ENCODE assay signal across 8 cellular contexts in genomic region chr7:139482662-139483466, GRCh38. TPM values are rescaled to one million over a fixed set of nuclear protein-coding genes. Genes with fewer than 3 reads are reported as not detected.
DNase-seq lines count a peak whose midpoint lies in the region; ATAC-seq and TF ChIP-seq lines count a peak whose summit lies in the region.

No MANE protein-coding gene starts in this region.

- H4K91ac ChIP-seq in IMR-90 (ENCODE audit: insufficient read depth, low read depth, low read length) = no peak overlapping the region

- no peak overlapping the region for H3K18ac ChIP-seq in IMR-90 (ENCODE audit: low read depth, low read length)

- no peak overlapping the region for H3K56ac ChIP-seq in IMR-90 (ENCODE audit: extremely low read depth, insufficient read depth, low read length)

- peak; percentile 25 for ATAC-seq in GM18907 (IDR thresholded peaks at IDR 0.05; ENCODE audit: unreplicated experiment)
- ATAC-seq in IMR-90 (ENCODE audit: low read depth) = peak; percentile 76
- ATAC-seq in left lung = peak; percentile 70
- ATAC-seq in GM18858 (IDR thresholded peaks at IDR 0.05; ENCODE audit: unreplicated experiment) = no peak

- H2AFZ ChIP-seq in IMR-90 (replicated peaks; ENCODE audit: low read length, poor library complexity) = peak overlapping the region; percentile 85

- in situ Hi-C loops in IMR-90 (cut with MboI; ENCODE audit: low sequenced_read_pairs) = no loop called here

- CTCF ChIA-PET in A673 (lab: Charles Lee) (no interaction called here), IMR-90 (lab: Yijun Ruan, JAX) (interaction anchor here (0.9 kb wide), 1 partner anchor 17 kb away, joined by 3 read pairs; no protein-coding TSS in a partner anchor)

- no peak overlapping the region; the same call in 1 of the 2 replicates for H3K23ac ChIP-seq in IMR-90 (ENCODE audit: low read depth, low read length)

- peak overlapping the region; percentile 24 for H3K4me3 ChIP-seq in A673 (ENCODE audit: low read depth, low read length, poor library complexity, severe bottlenecking)
- no peak overlapping the region; the same call in 1 of the 2 replicates for H3K4me3 ChIP-seq in IMR-90 (ENCODE audit: insufficient read depth, low read depth, low read length)
- H3K4me3 ChIP-seq in left lung = peak overlapping the region; percentile 26 to 40
- H3K4me3 ChIP-seq in testis = peak overlapping the region; percentile 27 to 32

- H2AK5ac ChIP-seq in IMR-90 (ENCODE audit: low read depth, low read length) = no peak overlapping the region

- no peak overlapping the region for H3K27ac ChIP-seq in A673 (ENCODE audit: low read depth, low read length, poor library complexity, severe bottlenecking)
- no peak overlapping the region for H3K27ac ChIP-seq in IMR-90 (ENCODE audit: insufficient read depth, low read length)
- H3K27ac ChIP-seq in left lung = no peak overlapping the region
- no peak overlapping the region for H3K27ac ChIP-seq in testis

- H3K9me1 ChIP-seq in IMR-90 (ENCODE audit: insufficient read depth, low read length) = no peaks in the 10 kb centered on the region

- H2AK9ac ChIP-seq in IMR-90 (replicated peaks; ENCODE audit: low read depth, low read length, poor library complexity) = peak overlapping the region; percentile 50

- TF ChIP-seq CTCF in A673 (conservative IDR thresholded peaks at IDR 0.05; ENCODE audit: low read depth, low read length) = no peak
- no peak for TF ChIP-seq CTCF in IMR-90 (conservative IDR thresholded peaks at IDR 0.05; ENCODE audit: low read depth, low read length)
- no peak for TF ChIP-seq CTCF in left lung (IDR thresholded peaks at IDR 0.05)
- no peak for TF ChIP-seq CTCF in testis (IDR thresholded peaks at IDR 0.05)

- H3K9me3 ChIP-seq in A673 (ENCODE audit: low read depth, low read length, poor library complexity, severe bottlenecking) = no peaks in the 10 kb centered on the region
- no peaks in the 10 kb centered on the region; the same call in 1 of the 2 replicates for H3K9me3 ChIP-seq in IMR-90 (ENCODE audit: control insufficient read depth, insufficient read depth, low read length)
- no peaks in the 10 kb centered on the region for H3K9me3 ChIP-seq in left lung
- H3K9me3 ChIP-seq in testis = no peaks in the 10 kb centered on the region

- no peak overlapping the region for H2BK120ac ChIP-seq in IMR-90 (ENCODE audit: low read depth, low read length)

- H3K4me1 ChIP-seq in A673 (ENCODE audit: insufficient read depth, low read length, poor library complexity, severe bottlenecking) (peaks cover 13% of the 10 kb centered on the region), IMR-90 (ENCODE audit: control insufficient read depth, insufficient read depth, low read length) (peaks cover 3% of the 10 kb centered on the region; the same call in 1 of the 2 replicates), left lung (peaks cover 10 to 16% of the 10 kb centered on the region in 2 donors), testis (peaks cover 4% of the 10 kb centered on the region)

- TF ChIP-seq RAD21 in IMR-90 (IDR thresholded peaks at IDR 0.05; ENCODE audit: low read length) = no peak

- no peak overlapping the region for H2BK5ac ChIP-seq in IMR-90 (ENCODE audit: low read depth, low read length, poor library complexity, severe bottlenecking)

- no peaks in the 10 kb centered on the region for H3K36me3 ChIP-seq in A673 (ENCODE audit: insufficient read depth, low read length, poor library complexity, severe bottlenecking)
- H3K36me3 ChIP-seq in IMR-90 (ENCODE audit: control insufficient read depth, insufficient read depth, low read length) = no peaks in the 10 kb centered on the region
- H3K36me3 ChIP-seq in left lung = no peaks in the 10 kb centered on the region
- H3K36me3 ChIP-seq in testis (ENCODE audit: low read depth, missing control alignments) = no peaks in the 10 kb centered on the region

- H3K4ac ChIP-seq in IMR-90 (ENCODE audit: low read depth, low read length) = no peak overlapping the region

- H4K20me1 ChIP-seq in IMR-90 (ENCODE audit: insufficient read depth, low read length) = peaks cover 5% of the 10 kb centered on the region; the same call in 1 of the 2 replicates

- no TSS peak for BruUV-seq in A673 (replicated peaks; lab: Mats Ljungman, UMichigan)
- no TSS peak for BruUV-seq in IMR-90 (replicated peaks; lab: Mats Ljungman, UMichigan)

- intact Hi-C loops in A673 (cut with micrococcal nuclease; ENCODE audit: unreplicated experiment) = no loop called here
- intact Hi-C loops in IMR-90 (cut with micrococcal nuclease) = no loop called here
- intact Hi-C loops in left lung (cut with DNase I) = no loop called here
- intact Hi-C loops in testis (cut with DNase I; ENCODE audit: low total_unique reads) = no loop called here

- DNase-seq in A673 (ENCODE audit: low spot score) (peak; percentile 16), IMR-90 (no peak), astrocyte of the hippocampus (ENCODE audit: low read depth, low spot score) (peak; percentile 51), left lung (peak in 1 of 2 donors; percentile 82), testis (peak; percentile 22), NCI-H1048 (lab: John Stamatoyannopoulos, UW) (no peak)

- no peak overlapping the region for H3K9ac ChIP-seq in IMR-90 (ENCODE audit: low read depth, low read length)

- H2BK15ac ChIP-seq in IMR-90 (ENCODE audit: low read depth, low read length) = no peak overlapping the region

- no peaks in the 10 kb centered on the region for H3K79me1 ChIP-seq in IMR-90 (ENCODE audit: low read depth in 1 of 2, low read length in 2 of 2)

- POLR2A ChIA-PET in A673 (lab: Charles Lee; ENCODE audit: low non-redundant PET) (no interaction called here), IMR-90 (lab: Charles Lee; ENCODE audit: unreplicated experiment) (no interaction called here)

- no peak overlapping the region for H3K14ac ChIP-seq in IMR-90 (replicated peaks; ENCODE audit: low read depth, low read length)

- H3K4me2 ChIP-seq in IMR-90 (ENCODE audit: low read depth, low read length) = peak overlapping the region; percentile 50

- H3K27me3 ChIP-seq in A673 (replicated peaks; ENCODE audit: insufficient read depth, low read depth, low read length, poor library complexity) (peaks cover 59% of the 10 kb centered on the region), IMR-90 (ENCODE audit: control insufficient read depth, insufficient read depth, low read length) (peaks cover 64% of the 10 kb centered on the region), left lung (peaks cover 24 to 71% of the 10 kb centered on the region in 2 donors), testis (no peaks in the 10 kb centered on the region)

- TF ChIP-seq POLR2A in IMR-90 (IDR thresholded peaks at IDR 0.05; ENCODE audit: low read depth, low read length) (no peak), testis (IDR thresholded peaks at IDR 0.05) (no peak)

- no peak overlapping the region for H4K8ac ChIP-seq in IMR-90 (ENCODE audit: low read depth in 2 of 2, low read length in 2 of 2)

- dilution Hi-C loops in IMR-90 (cut with HindIII; ENCODE audit: low sequenced_read_pairs, unreplicated experiment) = no loop called here

- 2% methylated on average over 58 of the region's 90 CpGs; no CpG with 5 or more reads in 1 of the 2 experiments for WGBS in IMR-90 (ENCODE audit: extremely low coverage in 2 of 2, insufficient read length in 1 of 2), 2 experiments
- WGBS in testis, 2 donors = 2% methylated on average over 76 of the region's 90 CpGs; no CpG with 5 or more reads in 1 of the 2 donors

- no peak overlapping the region for H4K5ac ChIP-seq in IMR-90 (ENCODE audit: low read depth, low read length)

- no peak overlapping the region for H2BK20ac ChIP-seq in IMR-90 (ENCODE audit: low read depth, low read length)

TF ChIP-seq in IMR-90, 13 proteins besides CTCF, POLR2A, EP300 and RAD21:
- peak; percentile 25; the same call in 1 of the 2 replicates for TF ChIP-seq BHLHE40 (IDR thresholded peaks at IDR 0.05; ENCODE audit: low read depth, low read length)
- no peak; the same call in 1 of the 2 replicates for TF ChIP-seq MXI1 (IDR thresholded peaks at IDR 0.05; ENCODE audit: borderline replicate concordance, low read depth, low read length)
- no peak for TF ChIP-seq FOS (IDR thresholded peaks at IDR 0.05; ENCODE audit: low read depth, low read length)
- no peak for TF ChIP-seq CEBPB (IDR thresholded peaks at IDR 0.05; ENCODE audit: low read depth, low read length)
- TF ChIP-seq CHD1 (IDR thresholded peaks at IDR 0.05; ENCODE audit: low read depth, low read length) = no peak
- no peak for TF ChIP-seq RCOR1 (IDR thresholded peaks at IDR 0.05; ENCODE audit: insufficient replicate concordance, low read length)
- TF ChIP-seq, protein P1, sequence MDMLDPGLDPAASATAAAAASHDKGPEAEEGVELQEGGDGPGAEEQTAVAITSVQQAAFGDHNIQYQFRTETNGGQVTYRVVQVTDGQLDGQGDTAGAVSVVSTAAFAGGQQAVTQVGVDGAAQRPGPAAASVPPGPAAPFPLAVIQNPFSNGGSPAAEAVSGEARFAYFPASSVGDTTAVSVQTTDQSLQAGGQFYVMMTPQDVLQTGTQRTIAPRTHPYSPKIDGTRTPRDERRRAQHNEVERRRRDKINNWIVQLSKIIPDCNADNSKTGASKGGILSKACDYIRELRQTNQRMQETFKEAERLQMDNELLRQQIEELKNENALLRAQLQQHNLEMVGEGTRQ (IDR thresholded peaks at IDR 0.05; ENCODE audit: low read depth, low read length) = peak; percentile 62; the same call in 1 of the 2 replicates
- TF ChIP-seq MAFK (IDR thresholded peaks at IDR 0.05; ENCODE audit: low read depth, low read length) = no peak
- no peak for TF ChIP-seq MAZ (IDR thresholded peaks at IDR 0.05; ENCODE audit: borderline replicate concordance, low read depth, low read length)

RNA-seq across cellular contexts. Expression of gene KLRG2, which starts 0.6 kb away (rescaled TPM):
- total RNA-seq in A673 (2021) (not detected in 2 replicates), IMR-90 (2012; rRNA removed) (under 0.01 TPM in 1 of 2 replicates, not detected in the other), left lung (1 to 10 TPM in 1 of 2 donors, under 1 TPM in 1; 0.99 to 3.3 TPM), testis (1 to 10 TPM; 1.2 TPM)
- polyA plus RNA-seq in IMR-90 (2012; rRNA removed) (0.03 and 0.04 TPM in 2 replicates), testis (ENCODE audit: insufficient read depth, low read depth, low replicate concordance) (0.32 TPM)
- polyA plus RNA-seq in IMR-90 (2012; cell fraction: cytosol; rRNA removed) = 0.01 and 0.03 TPM in 2 replicates
- not detected in 2 replicates for polyA plus RNA-seq in IMR-90 (2012; cell fraction: nucleus; rRNA removed; ENCODE audit: low replicate concordance)

RNA-seq across cellular contexts. Expression of gene CLEC2L, which starts 40.6 kb away (rescaled TPM):
- not detected in 2 replicates for total RNA-seq in A673 (2021)
- total RNA-seq in IMR-90 (2012; rRNA removed) = not detected in 2 replicates
- not detected in 2 replicates for polyA plus RNA-seq in IMR-90 (2012; rRNA removed)
- polyA plus RNA-seq in IMR-90 (2012; cell fraction: cytosol; rRNA removed) = not detected in 2 replicates
- polyA plus RNA-seq in IMR-90 (2012; cell fraction: nucleus; rRNA removed; ENCODE audit: low replicate concordance) = 0.03 and 0.07 TPM in 2 replicates
- total RNA-seq in left lung = under 1 TPM in 1 of 2 donors, not detected in 1; 0.23 TPM
- total RNA-seq in testis = under 1 TPM; 0.79 to 0.81 TPM
- 1.6 TPM for polyA plus RNA-seq in testis (ENCODE audit: insufficient read depth, low read depth, low replicate concordance)

Comparison
In these comparisons a context has a peak if more than half of its experiments do, and no peak if none do; other contexts are left out.
1. DNase-seq: peak in A673 (single experiment), astrocyte of the hippocampus (single experiment) and testis (single experiment); none in IMR-90 (single experiment) and NCI-H1048 (single experiment).